ENCODE assay signal across 9 cellular contexts in the genomic region with DNA sequence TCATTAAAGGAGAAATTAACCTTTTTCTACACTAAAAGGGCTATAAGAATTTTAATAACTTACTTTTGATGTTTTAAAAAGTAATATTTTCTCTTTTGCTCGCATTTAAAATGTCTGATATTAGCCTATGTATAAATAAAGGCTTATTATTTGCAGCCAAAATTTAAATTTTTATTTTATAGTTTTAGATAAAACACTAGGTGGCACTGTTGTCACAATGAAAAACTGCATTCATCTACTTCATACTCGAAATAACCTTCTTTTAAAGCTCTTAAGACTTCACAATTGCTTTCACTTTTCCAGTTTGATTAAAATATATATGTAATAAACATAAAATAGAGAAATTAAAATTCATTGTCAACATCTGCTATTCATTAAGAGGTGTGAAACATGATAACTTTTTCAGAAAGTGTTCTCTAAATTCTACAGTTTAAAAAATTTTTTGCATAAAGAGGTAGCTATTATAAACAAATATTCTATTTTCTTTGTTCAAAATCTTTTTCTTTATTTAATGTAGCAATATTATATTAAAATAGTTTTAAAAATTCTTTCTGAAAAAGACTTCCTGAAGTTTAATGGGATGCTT.
DNase-seq lines count a peak whose midpoint lies in the region; ATAC-seq, FAIRE-seq and TF ChIP-seq lines count a peak whose summit lies in the region.
"Had no signal": no experiment of that assay in that cellular context is flagged by ENCODE, and none has a peak within 500 bp of the region (broad histone marks: within the 10 kb centered on the region; RNA-seq: fewer than 3 reads in every experiment).

No MANE protein-coding gene starts in this region.

- H3K4me2 ChIP-seq in KMS-11 (no peak overlapping the region), astrocyte (ENCODE audit: low read length) (no peak overlapping the region)

- H4K20me1 ChIP-seq in KMS-11 (ENCODE audit: insufficient read depth), result no peaks in the 10 kb centered on the region
- H4K20me1 ChIP-seq in astrocyte (ENCODE audit: insufficient read depth, low read length), result no peaks in the 10 kb centered on the region

- H2AFZ ChIP-seq in KMS-11 (ENCODE audit: low read depth) (no peak overlapping the region), astrocyte (ENCODE audit: low read depth, low read length) (no peak overlapping the region)

- H3K27me3 Mint-ChIP-seq in astrocyte (ENCODE audit: low read depth, unreplicated experiment), result no peaks in the 10 kb centered on the region
- H3K27me3 Mint-ChIP-seq: activated naive CD8-positive, alpha-beta T cell treated with anti-CD3 and anti-CD28 coated beads, Interleukin-2, amount 10 ng/mL, durations not matched to agents 7 days and 5 days had no signal

- H3K27ac ChIP-seq in KMS-11 (no peak overlapping the region), astrocyte (ENCODE audit: low read depth, low read length) (no peak overlapping the region), lower lobe of right lung (no peak overlapping the region)

- no peak for TF ChIP-seq POLR2A in GM12892 (IDR thresholded peaks at IDR 0.05; ENCODE audit: low read depth, low read length)

- no peaks in the 10 kb centered on the region for H3K36me3 ChIP-seq in KMS-11 (ENCODE audit: insufficient read depth)
- no peaks in the 10 kb centered on the region for H3K36me3 ChIP-seq in astrocyte (ENCODE audit: insufficient read depth, low read length)
- H3K36me3 ChIP-seq in lower lobe of right lung, result no peaks in the 10 kb centered on the region

- H3K79me2 ChIP-seq in KMS-11 (ENCODE audit: insufficient read depth, low read depth) (no peaks in the 10 kb centered on the region), astrocyte (ENCODE audit: insufficient read depth, low read length) (no peaks in the 10 kb centered on the region)

- no peak for ATAC-seq in lower lobe of right lung
- ATAC-seq in HG03135 (IDR thresholded peaks at IDR 0.05; ENCODE audit: unreplicated experiment), result no peak

- FAIRE-seq in D721Med (lab: Jason Lieb, UNC) (no peak), astrocyte (lab: Jason Lieb, UNC) (no peak), GM12892 (lab: Jason Lieb, UNC) (no peak)

- peak; percentile 47 for TF ChIP-seq CTCF in D721Med (IDR thresholded peaks at IDR 0.05; ENCODE audit: insufficient read depth, missing control alignments)
- TF ChIP-seq CTCF in KMS-11 (conservative IDR thresholded peaks at IDR 0.05; ENCODE audit: low read depth, low read length), result peak; percentile 60; the same call in 1 of the 2 replicates
- TF ChIP-seq CTCF in astrocyte (IDR thresholded peaks at IDR 0.05; ENCODE audit: insufficient read depth, low read depth, low read length), result peak; percentile 36
- peak; percentile 45 for TF ChIP-seq CTCF in lower lobe of right lung (IDR thresholded peaks at IDR 0.05)

- H3K9ac ChIP-seq in KMS-11 (no peak overlapping the region), astrocyte (ENCODE audit: low read length) (no peak overlapping the region)

- no peaks in the 10 kb centered on the region for H3K4me1 Mint-ChIP-seq in astrocyte (ENCODE audit: low read depth, unreplicated experiment)
- H3K4me1 Mint-ChIP-seq: activated naive CD8-positive, alpha-beta T cell treated with anti-CD3 and anti-CD28 coated beads, Interleukin-2, amount 10 ng/mL, durations not matched to agents 7 days and 5 days had no signal

- H3K36me3 Mint-ChIP-seq in astrocyte (ENCODE audit: low read depth, unreplicated experiment), result no peaks in the 10 kb centered on the region
- H3K36me3 Mint-ChIP-seq: activated naive CD8-positive, alpha-beta T cell treated with anti-CD3 and anti-CD28 coated beads, Interleukin-2, amount 10 ng/mL, durations not matched to agents 7 days and 5 days had no signal

- DNase-seq in D721Med (ENCODE audit: insufficient read length, low spot score), result no peak
- no peak for DNase-seq in astrocyte (ENCODE audit: low read depth)
- no peak for DNase-seq in lower lobe of right lung
- DNase-seq in GM12892 (ENCODE audit: insufficient read length), result no peak
- no peak for DNase-seq in GOT3 (lab: John Stamatoyannopoulos, UW)
- DNase-seq in posterior cingulate gyrus, result no peak
- DNase-seq: activated naive CD8-positive, alpha-beta T cell treated with anti-CD3 and anti-CD28 coated beads, Interleukin-2, amount 10 ng/mL, durations not matched to agents 7 days and 5 days had no signal

- H3K9me3 Mint-ChIP-seq in astrocyte (ENCODE audit: unreplicated experiment), result no peaks in the 10 kb centered on the region
- H3K9me3 Mint-ChIP-seq: activated naive CD8-positive, alpha-beta T cell treated with anti-CD3 and anti-CD28 coated beads, Interleukin-2, amount 10 ng/mL, durations not matched to agents 7 days and 5 days had no signal

- intact Hi-C loops in lower lobe of right lung (cut with DNase I) (no loop called here), posterior cingulate gyrus (cut with DNase I) (loop anchor here (2.0 to 5.0 kb wide), 2 partner anchors 474 to 664 kb away; no protein-coding TSS in a partner anchor)

- H3K27me3 ChIP-seq in KMS-11 (ENCODE audit: insufficient read depth, low read depth) (no peaks in the 10 kb centered on the region), astrocyte (ENCODE audit: insufficient read depth, low read length) (no peaks in the 10 kb centered on the region), lower lobe of right lung (ENCODE audit: low read depth) (no peaks in the 10 kb centered on the region)

- H3K4me1 ChIP-seq in KMS-11 (ENCODE audit: low read depth, poor library complexity, severe bottlenecking), result no peaks in the 10 kb centered on the region
- H3K4me1 ChIP-seq in astrocyte (ENCODE audit: insufficient read depth, low read length), result no peaks in the 10 kb centered on the region
- H3K4me1 ChIP-seq in lower lobe of right lung, result no peaks in the 10 kb centered on the region

- H3K4me3 Mint-ChIP-seq in astrocyte (ENCODE audit: unreplicated experiment), result no peak overlapping the region
- H3K4me3 Mint-ChIP-seq: activated naive CD8-positive, alpha-beta T cell treated with anti-CD3 and anti-CD28 coated beads, Interleukin-2, amount 10 ng/mL, durations not matched to agents 7 days and 5 days had no signal

- H3K27ac Mint-ChIP-seq in astrocyte (ENCODE audit: unreplicated experiment), result no peak overlapping the region
- H3K27ac Mint-ChIP-seq: activated naive CD8-positive, alpha-beta T cell treated with anti-CD3 and anti-CD28 coated beads, Interleukin-2, amount 10 ng/mL, durations not matched to agents 7 days and 5 days had no signal

- H3K9me3 ChIP-seq in astrocyte (ENCODE audit: insufficient read depth, low read depth, low read length) (no peaks in the 10 kb centered on the region), lower lobe of right lung (no peaks in the 10 kb centered on the region)

- H3K4me3 ChIP-seq in KMS-11 (IDR thresholded peaks at IDR 0.05; ENCODE audit: insufficient read depth, low read depth, low read length), result no peak overlapping the region
- no peak overlapping the region for H3K4me3 ChIP-seq in astrocyte (ENCODE audit: insufficient read depth, low read depth, low read length)
- H3K4me3 ChIP-seq in lower lobe of right lung, result no peak overlapping the region
